Comparison of ENCODE assay signal across 8 cellular contexts in the genomic region with DNA sequence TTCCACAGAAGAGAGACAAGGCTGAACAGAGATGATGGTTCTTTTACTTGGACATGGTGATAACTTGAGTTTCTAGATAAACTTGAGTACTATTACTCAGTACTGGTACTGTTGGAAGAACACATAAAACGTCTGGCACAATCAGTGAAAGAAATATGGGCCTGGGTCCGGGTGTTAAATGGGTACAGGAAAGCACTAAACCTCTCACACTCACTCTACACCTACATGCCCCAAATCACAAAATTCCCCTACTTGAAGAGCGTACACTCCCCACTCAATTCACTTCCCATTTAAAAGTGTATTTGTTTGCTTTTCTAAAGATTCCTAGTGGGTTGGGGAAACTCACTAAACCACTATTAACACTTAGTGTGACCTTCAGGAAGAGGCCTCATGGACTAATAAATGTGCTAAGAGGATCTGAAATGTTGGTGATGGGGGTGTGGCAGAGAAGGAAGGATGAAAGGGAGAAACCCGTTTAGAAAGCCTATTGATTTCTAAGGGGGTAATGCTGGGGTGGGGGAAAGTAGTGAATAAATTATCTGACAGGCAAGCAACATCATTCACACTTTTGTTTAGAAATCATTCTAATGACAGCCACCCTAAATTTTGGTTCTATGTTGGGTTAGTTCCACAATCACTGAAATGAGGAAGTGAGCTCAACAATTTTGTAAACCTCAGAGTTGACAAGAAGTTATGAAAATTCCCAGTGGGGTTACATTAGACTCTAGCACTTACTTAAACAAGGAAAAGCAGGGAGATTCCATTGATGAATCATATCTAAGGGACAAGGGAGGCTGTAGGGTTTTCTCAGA.
A peak's percentile ranks its signal among the peaks of the same experiment; 100 is the strongest.
DNase-seq lines count a peak whose midpoint lies in the region; ATAC-seq and TF ChIP-seq lines count a peak whose summit lies in the region.

No MANE protein-coding gene starts in this region.

- no peak overlapping the region for H3K27ac Mint-ChIP-seq in CD4-positive, alpha-beta memory T cell

- H3K4me1 Mint-ChIP-seq in CD4-positive, alpha-beta memory T cell, result peaks cover 18 to 23% (median 21%) of the 10 kb centered on the region in 4 donors

- no peaks in the 10 kb centered on the region for H3K27me3 ChIP-seq in CD4-positive, alpha-beta memory T cell (ENCODE audit: insufficient read depth, low read length)

- peak; percentile 17 for ATAC-seq in GM19397 (IDR thresholded peaks at IDR 0.05; ENCODE audit: unreplicated experiment)
- ATAC-seq in GM19328 (IDR thresholded peaks at IDR 0.05; ENCODE audit: unreplicated experiment), result no peak
- ATAC-seq in HG03135 (IDR thresholded peaks at IDR 0.05; ENCODE audit: unreplicated experiment), result no peak

- no peaks in the 10 kb centered on the region for H3K36me3 Mint-ChIP-seq in CD4-positive, alpha-beta memory T cell

- peaks cover 0 to 4% (median 0%) of the 10 kb centered on the region in 8 donors for H3K9me3 Mint-ChIP-seq in CD4-positive, alpha-beta memory T cell

- POLR2A ChIA-PET in AG04449 (lab: Yijun Ruan, JAX), result no interaction called here
- POLR2A ChIA-PET in CD4-positive, alpha-beta memory T cell (lab: Charles Lee; ENCODE audit: partially characterized antibody), result no interaction called here

- DNase-seq in AG04449 (ENCODE audit: low read depth, low spot score) (peak; percentile 63), Kasumi-1 (lab: John Stamatoyannopoulos, UW) (peak; percentile 38 to 60), fibroblast of pulmonary artery (ENCODE audit: low read depth) (peak; percentile 77), NCI-H1048 (lab: John Stamatoyannopoulos, UW) (no peak)
- DNase-seq in CD4-positive, alpha-beta memory T cell, result no peak

- no peak overlapping the region for H3K27ac ChIP-seq in CD4-positive, alpha-beta memory T cell (ENCODE audit: low read depth, low read length)

- no peak for TF ChIP-seq CTCF in AG04449 (IDR thresholded peaks at IDR 0.05; ENCODE audit: insufficient read depth, low read length, missing control alignments)
- TF ChIP-seq CTCF in fibroblast of pulmonary artery (IDR thresholded peaks at IDR 0.05; ENCODE audit: low read length, missing control alignments), result no peak

- no peak overlapping the region for H3K4me3 ChIP-seq in AG04449 (ENCODE audit: low read depth, low read length)
- H3K4me3 ChIP-seq in fibroblast of pulmonary artery (replicated peaks; ENCODE audit: low read depth, low read length), result no peak overlapping the region
- no peak overlapping the region for H3K4me3 ChIP-seq in CD4-positive, alpha-beta memory T cell (ENCODE audit: low read length in 2 of 2)

- no peaks in the 10 kb centered on the region for H3K9me3 ChIP-seq in CD4-positive, alpha-beta memory T cell (ENCODE audit: control insufficient read depth in 1 of 2, low read length in 2 of 2)

- H3K36me3 ChIP-seq in CD4-positive, alpha-beta memory T cell (ENCODE audit: insufficient read depth, low read length), result no peaks in the 10 kb centered on the region

- peaks cover 29% of the 10 kb centered on the region for H3K4me1 ChIP-seq in CD4-positive, alpha-beta memory T cell (ENCODE audit: insufficient read depth, low read length)

- H3K4me3 Mint-ChIP-seq in CD4-positive, alpha-beta memory T cell, result no peak overlapping the region

- H3K27me3 Mint-ChIP-seq in CD4-positive, alpha-beta memory T cell, result peaks cover 0 to 1% of the 10 kb centered on the region in 2 donors

- intact Hi-C loops in CD4-positive, alpha-beta memory T cell (cut with micrococcal nuclease), result no loop called here

- CTCF ChIA-PET in AG04449 (lab: Yijun Ruan, JAX), result interaction anchor here (2.0 kb wide), 1 partner anchor 224 kb away, joined by 6 read pairs; no protein-coding TSS in a partner anchor
- CTCF ChIA-PET in CD4-positive, alpha-beta memory T cell (lab: Charles Lee; ENCODE audit: partially characterized antibody), result interaction anchor here (1.0 kb wide), 1 partner anchor 11 kb away, joined by 3 read pairs; no protein-coding TSS in a partner anchor

Comparison
In these comparisons a context has a peak if more than half of its experiments do, and no peak if none do; other contexts are left out.
1. DNase-seq: peak in AG04449 (single experiment), Kasumi-1 (2 of 2) and fibroblast of pulmonary artery (single experiment); none in NCI-H1048 (single experiment) and CD4-positive, alpha-beta memory T cell (0 of 5).